8 cellular contexts compared by ENCODE assay signal in the genomic region with DNA sequence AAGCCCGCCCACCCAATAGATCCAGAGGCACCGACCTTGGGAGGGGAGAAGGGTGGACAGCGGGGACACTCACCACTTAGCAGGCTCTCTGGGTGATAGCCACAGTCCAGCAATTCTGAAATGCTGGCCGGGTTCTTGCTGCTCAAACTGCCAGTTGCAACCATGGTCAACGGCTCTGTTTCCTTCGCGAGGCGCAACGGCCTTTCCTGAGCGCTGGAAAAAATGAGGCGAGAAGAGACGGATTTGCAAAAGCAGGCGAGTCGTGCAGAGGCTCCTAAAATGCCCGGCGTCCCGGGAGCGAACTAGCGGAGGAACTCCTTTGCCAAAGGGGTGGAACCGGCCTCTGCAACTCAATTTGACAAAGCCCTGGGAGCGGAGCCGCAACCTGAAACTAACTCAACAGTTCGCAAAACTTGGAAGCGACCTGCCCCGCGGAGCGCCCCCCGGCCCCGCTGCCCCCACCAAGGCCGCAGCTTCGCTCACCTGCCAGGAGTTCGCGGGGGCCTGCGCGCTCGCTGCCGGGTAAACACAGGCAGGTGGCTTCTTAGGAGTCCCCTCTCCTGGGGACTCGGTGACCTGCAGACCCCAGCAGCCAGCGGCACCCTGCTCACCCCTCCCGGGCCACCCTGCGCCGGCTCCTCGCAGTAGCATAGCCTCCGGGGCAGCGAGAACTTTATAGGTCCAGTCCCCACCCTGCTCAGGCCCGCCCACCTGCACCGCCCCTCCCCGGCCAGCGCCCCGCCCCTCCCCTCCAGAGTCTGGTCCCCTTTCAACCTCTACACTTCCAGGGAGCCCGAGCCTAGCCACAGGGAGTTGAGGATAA. TPM values are rescaled to one million over a fixed set of nuclear protein-coding genes. Genes with fewer than 3 reads are reported as not detected.
A peak's percentile ranks its signal among the peaks of the same experiment; 100 is the strongest.
DNase-seq lines count a peak whose midpoint lies in the region; ATAC-seq and TF ChIP-seq lines count a peak whose summit lies in the region.

A gene with protein sequence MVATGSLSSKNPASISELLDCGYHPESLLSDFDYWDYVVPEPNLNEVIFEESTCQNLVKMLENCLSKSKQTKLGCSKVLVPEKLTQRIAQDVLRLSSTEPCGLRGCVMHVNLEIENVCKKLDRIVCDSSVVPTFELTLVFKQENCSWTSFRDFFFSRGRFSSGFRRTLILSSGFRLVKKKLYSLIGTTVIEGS (minus strand): TSS at position 649 of the 823 bp plus-strand sequence. CDS start 485 bp downstream, at position 164.

- no peak within 1 kb of the TSS for H3K27ac ChIP-seq in CD4-positive, alpha-beta T cell (ENCODE audit: low read depth, low read length)
- no peak within 1 kb of the TSS for H3K27ac ChIP-seq in left ventricle myocardium inferior (replicated peaks)

- intact Hi-C loops in CD4-positive, alpha-beta T cell (cut with DNase I, micrococcal nuclease) = no loop called here
- intact Hi-C loops in left ventricle myocardium inferior (cut with micrococcal nuclease) = no loop called here
- intact Hi-C loops in posterior vena cava (cut with DNase I) = loop anchor here in 1 of 2 donors (10.0 kb wide), 1 partner anchor 205 kb away; no protein-coding TSS in a partner anchor

- peak within 1 kb of the TSS; percentile 77 for H3K4me3 ChIP-seq in left ventricle myocardium inferior

- no peaks in the 10 kb centered on the region for H3K36me3 ChIP-seq in left ventricle myocardium inferior

- H3K27me3 ChIP-seq in CD4-positive, alpha-beta T cell (ENCODE audit: control insufficient read depth, insufficient read depth, low read length) = peaks cover 35% of the 10 kb centered on the region
- H3K27me3 ChIP-seq in left ventricle myocardium inferior (ENCODE audit: low read depth) = peaks cover 37% of the 10 kb centered on the region

- CTCF ChIA-PET in CD4-positive, alpha-beta T cell (lab: Charles Lee) = no interaction called here

- no peak for TF ChIP-seq CTCF in CD4-positive, alpha-beta T cell (IDR thresholded peaks at IDR 0.05)
- TF ChIP-seq CTCF in left ventricle myocardium inferior (IDR thresholded peaks at IDR 0.05; ENCODE audit: borderline replicate concordance) = no peak

- POLR2A ChIA-PET in CD4-positive, alpha-beta T cell (lab: Charles Lee) = interaction anchor here (0.6 kb wide), 1 partner anchor 522 kb away, joined by 3 read pairs; no protein-coding TSS in a partner anchor

- no peaks in the 10 kb centered on the region for H3K9me3 Mint-ChIP-seq in CD4-positive, alpha-beta T cell
- H3K9me3 Mint-ChIP-seq in activated naive CD4-positive, alpha-beta T cell treated with anti-CD3 and anti-CD28 coated beads, Interleukin-2, amount 50 U/mL, for 72 hours = no peaks in the 10 kb centered on the region

- peak within 1 kb of the TSS; percentile 85 for H3K4me3 Mint-ChIP-seq in CD4-positive, alpha-beta T cell

- H3K36me3 Mint-ChIP-seq in CD4-positive, alpha-beta T cell (ENCODE audit: low read depth) = no peaks in the 10 kb centered on the region
- peaks cover 0 to 15% of the 10 kb centered on the region in 2 donors for H3K36me3 Mint-ChIP-seq in activated naive CD4-positive, alpha-beta T cell treated with anti-CD3 and anti-CD28 coated beads, Interleukin-2, amount 50 U/mL, for 72 hours

- H3K4me1 Mint-ChIP-seq in CD4-positive, alpha-beta T cell (ENCODE audit: low read depth) = peaks cover 15% of the 10 kb centered on the region

- ATAC-seq in CD4-positive, alpha-beta T cell (ENCODE audit: poor library complexity) = no peak
- ATAC-seq in activated naive CD4-positive, alpha-beta T cell treated with anti-CD3 and anti-CD28 coated beads, Interleukin-2, amount 50 U/mL, for 72 hours = peak; percentile 59 to 79
- no peak for ATAC-seq in HG03460 (IDR thresholded peaks at IDR 0.05; ENCODE audit: unreplicated experiment)

- no peak within 1 kb of the TSS for H3K27ac Mint-ChIP-seq in CD4-positive, alpha-beta T cell
- peak within 1 kb of the TSS in 1 of 2 donors; percentile 53 for H3K27ac Mint-ChIP-seq in activated naive CD4-positive, alpha-beta T cell treated with anti-CD3 and anti-CD28 coated beads, Interleukin-2, amount 50 U/mL, for 72 hours

- H3K9me3 ChIP-seq in CD4-positive, alpha-beta T cell (ENCODE audit: control insufficient read depth, low read length) = no peaks in the 10 kb centered on the region
- H3K9me3 ChIP-seq in left ventricle myocardium inferior (replicated peaks) = no peaks in the 10 kb centered on the region

- peaks cover 67% of the 10 kb centered on the region for H3K27me3 Mint-ChIP-seq in CD4-positive, alpha-beta T cell

- DNase-seq in CD4-positive, alpha-beta T cell = peak in 1 of 10 experiments; percentile 0
- peak; percentile 9 for DNase-seq in HK-2 (ENCODE audit: unreplicated experiment)
- DNase-seq in activated naive CD4-positive, alpha-beta T cell treated with anti-CD3 and anti-CD28 coated beads, Interleukin-2, amount 50 U/mL, for 72 hours (ENCODE audit: low spot score in 2 of 2) = no peak
- DNase-seq in left ventricle myocardium inferior = peak; percentile 23
- DNase-seq in posterior vena cava (ENCODE audit: low spot score) = peak; percentile 80
- no peak for DNase-seq in NCI-H1694 treated with DMSO at 0.1 percent for 48 hours (lab: John Stamatoyannopoulos, UW)
- DNase-seq in SW 1271 (lab: John Stamatoyannopoulos, UW) = no peak

- H3K4me1 ChIP-seq in left ventricle myocardium inferior = peaks cover 18% of the 10 kb centered on the region

RNA-seq across cellular contexts. Expression of the gene that starts here (rescaled TPM):
- total RNA-seq in CD4-positive, alpha-beta T cell = not detected
- 1 to 10 TPM in 1 of 2 donors, not detected in 1; 2.0 TPM for total RNA-seq in activated naive CD4-positive, alpha-beta T cell treated with anti-CD3 and anti-CD28 coated beads, Interleukin-2, amount 50 U/mL, for 72 hours
- total RNA-seq in left ventricle myocardium inferior (0.60 TPM), posterior vena cava (1 to 10 TPM; 4.4 to 9.8 TPM)

Comparison
In these comparisons a context has a peak if more than half of its experiments do, and no peak if none do; other contexts are left out.
1. Peak in DNase-seq and H3K4me3 ChIP-seq in left ventricle myocardium inferior; RNA of the gene not detected or under 1 TPM.
2. ATAC-seq: peak in activated naive CD4-positive, alpha-beta T cell treated with anti-CD3 and anti-CD28 coated beads, Interleukin-2, amount 50 U/mL, for 72 hours (2 of 2); none in CD4-positive, alpha-beta T cell (single experiment) and HG03460 (single experiment).
3. DNase-seq: peak in HK-2 (single experiment) and posterior vena cava (single experiment); none in activated naive CD4-positive, alpha-beta T cell treated with anti-CD3 and anti-CD28 coated beads, Interleukin-2, amount 50 U/mL, for 72 hours (0 of 2), NCI-H1694 treated with DMSO at 0.1 percent for 48 hours (single experiment) and SW 1271 (0 of 2).